1 cellular context compared by ENCODE assay signal in genomic region chr2:68121873-68122679, GRCh38.
TF ChIP-seq lines count a peak whose summit lies in the region.

No MANE protein-coding gene starts in this region.

TF ChIP-seq in SK-N-SH, 30 proteins besides CTCF, POLR2A, EP300 and RAD21 (continued from another document):
- TF ChIP-seq NFIC (IDR thresholded peaks at IDR 0.05; ENCODE audit: borderline replicate concordance) (no peak), USF2 (IDR thresholded peaks at IDR 0.05; ENCODE audit: borderline replicate concordance, low read depth, low read length) (no peak), GABPA (IDR thresholded peaks at IDR 0.05; ENCODE audit: low read depth) (no peak), FOXJ3 (CRISPR knock-in tag; IDR thresholded peaks at IDR 0.05) (no peak), SMC3 (IDR thresholded peaks at IDR 0.05; ENCODE audit: low read depth, low read length) (peak; percentile 86), PBX3 (IDR thresholded peaks at IDR 0.05) (no peak), JUND (IDR thresholded peaks at IDR 0.05) (no peak), MEF2A (IDR thresholded peaks at IDR 0.05; ENCODE audit: borderline replicate concordance, low read depth) (no peak), TAF1 (IDR thresholded peaks at IDR 0.05; ENCODE audit: borderline replicate concordance, low read depth, low read length) (no peak), ELF1 (IDR thresholded peaks at IDR 0.05) (no peak), GATA2 (CRISPR knock-in tag; IDR thresholded peaks at IDR 0.05) (no peak)
- TF ChIP-seq, protein P1, sequence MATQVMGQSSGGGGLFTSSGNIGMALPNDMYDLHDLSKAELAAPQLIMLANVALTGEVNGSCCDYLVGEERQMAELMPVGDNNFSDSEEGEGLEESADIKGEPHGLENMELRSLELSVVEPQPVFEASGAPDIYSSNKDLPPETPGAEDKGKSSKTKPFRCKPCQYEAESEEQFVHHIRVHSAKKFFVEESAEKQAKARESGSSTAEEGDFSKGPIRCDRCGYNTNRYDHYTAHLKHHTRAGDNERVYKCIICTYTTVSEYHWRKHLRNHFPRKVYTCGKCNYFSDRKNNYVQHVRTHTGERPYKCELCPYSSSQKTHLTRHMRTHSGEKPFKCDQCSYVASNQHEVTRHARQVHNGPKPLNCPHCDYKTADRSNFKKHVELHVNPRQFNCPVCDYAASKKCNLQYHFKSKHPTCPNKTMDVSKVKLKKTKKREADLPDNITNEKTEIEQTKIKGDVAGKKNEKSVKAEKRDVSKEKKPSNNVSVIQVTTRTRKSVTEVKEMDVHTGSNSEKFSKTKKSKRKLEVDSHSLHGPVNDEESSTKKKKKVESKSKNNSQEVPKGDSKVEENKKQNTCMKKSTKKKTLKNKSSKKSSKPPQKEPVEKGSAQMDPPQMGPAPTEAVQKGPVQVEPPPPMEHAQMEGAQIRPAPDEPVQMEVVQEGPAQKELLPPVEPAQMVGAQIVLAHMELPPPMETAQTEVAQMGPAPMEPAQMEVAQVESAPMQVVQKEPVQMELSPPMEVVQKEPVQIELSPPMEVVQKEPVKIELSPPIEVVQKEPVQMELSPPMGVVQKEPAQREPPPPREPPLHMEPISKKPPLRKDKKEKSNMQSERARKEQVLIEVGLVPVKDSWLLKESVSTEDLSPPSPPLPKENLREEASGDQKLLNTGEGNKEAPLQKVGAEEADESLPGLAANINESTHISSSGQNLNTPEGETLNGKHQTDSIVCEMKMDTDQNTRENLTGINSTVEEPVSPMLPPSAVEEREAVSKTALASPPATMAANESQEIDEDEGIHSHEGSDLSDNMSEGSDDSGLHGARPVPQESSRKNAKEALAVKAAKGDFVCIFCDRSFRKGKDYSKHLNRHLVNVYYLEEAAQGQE (IDR thresholded peaks at IDR 0.05; ENCODE audit: low read depth, low read length), result no peak
- TF ChIP-seq, protein P2, sequence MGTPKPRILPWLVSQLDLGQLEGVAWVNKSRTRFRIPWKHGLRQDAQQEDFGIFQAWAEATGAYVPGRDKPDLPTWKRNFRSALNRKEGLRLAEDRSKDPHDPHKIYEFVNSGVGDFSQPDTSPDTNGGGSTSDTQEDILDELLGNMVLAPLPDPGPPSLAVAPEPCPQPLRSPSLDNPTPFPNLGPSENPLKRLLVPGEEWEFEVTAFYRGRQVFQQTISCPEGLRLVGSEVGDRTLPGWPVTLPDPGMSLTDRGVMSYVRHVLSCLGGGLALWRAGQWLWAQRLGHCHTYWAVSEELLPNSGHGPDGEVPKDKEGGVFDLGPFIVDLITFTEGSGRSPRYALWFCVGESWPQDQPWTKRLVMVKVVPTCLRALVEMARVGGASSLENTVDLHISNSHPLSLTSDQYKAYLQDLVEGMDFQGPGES (IDR thresholded peaks at IDR 0.05; ENCODE audit: low read depth, low read length), result no peak
